10 cellular contexts compared by ENCODE assay signal in the genomic region with DNA sequence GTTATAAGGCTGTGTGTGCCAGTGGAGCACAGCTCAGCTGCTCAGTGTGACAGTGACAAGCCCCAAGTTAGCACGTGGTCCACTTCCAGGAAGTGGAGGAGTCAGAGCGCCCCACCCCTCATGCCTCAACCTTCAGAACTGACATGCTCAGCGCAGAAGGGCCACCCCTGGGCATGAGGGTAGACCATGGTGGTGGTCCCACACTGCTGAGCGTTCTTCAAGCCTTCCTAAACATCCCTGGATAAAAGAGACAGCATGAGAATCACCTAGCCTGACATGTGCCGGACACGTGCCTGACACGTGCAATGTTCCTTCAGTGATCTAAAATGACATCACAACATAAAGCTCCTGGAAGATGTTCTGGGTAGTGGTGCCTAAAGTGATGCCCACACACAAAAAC. TPM values are rescaled to one million over a fixed set of nuclear protein-coding genes. Genes with fewer than 3 reads are reported as not detected.
DNase-seq lines count a peak whose midpoint lies in the region; ATAC-seq and TF ChIP-seq lines count a peak whose summit lies in the region.
"Had no signal": no experiment of that assay in that cellular context is flagged by ENCODE, and none has a peak within 500 bp of the region (broad histone marks: within the 10 kb centered on the region; RNA-seq: fewer than 3 reads in every experiment).

No MANE protein-coding gene starts in this region.

- ATAC-seq in GM21423 (IDR thresholded peaks at IDR 0.05; ENCODE audit: unreplicated experiment) (no peak), sciatic nerve (no peak), GM21737 (IDR thresholded peaks at IDR 0.05; ENCODE audit: unreplicated experiment) (no peak)

- DNase-seq in CD1c-positive myeloid dendritic cell (ENCODE audit: extremely low spot score) (peak; percentile 16), retina (peak; percentile 3), sciatic nerve (ENCODE audit: low spot score) (no peak), foreskin fibroblast (no peak)
- DNase-seq in activated CD4-positive, alpha-beta T cell treated with anti-CD3 and anti-CD28 coated beads for 1 hour: peak; percentile 40
- peak; percentile 82 for DNase-seq in activated effector memory CD4-positive, alpha-beta T cell treated with anti-CD3 and anti-CD28 coated beads, Interleukin-2, amount 50 U/mL, for 16 hours

- intact Hi-C loops in sciatic nerve (cut with DNase I): no loop called here

- no peak overlapping the region for H3K4me3 ChIP-seq in foreskin fibroblast (ENCODE audit: low read depth in 1 of 2, low read length in 2 of 2)
- H3K4me3 ChIP-seq: SK-N-MC had no signal

- TF ChIP-seq CTCF in foreskin fibroblast (IDR thresholded peaks at IDR 0.05; ENCODE audit: low read depth, low read length): no peak

RNA-seq across cellular contexts. Expression of gene ATP10A, which starts 16.8 kb away (rescaled TPM):
- 5.7 TPM for total RNA-seq in sciatic nerve
- total RNA-seq: endothelial cell of umbilical vein had no signal

Comparison
In these comparisons a context has a peak if more than half of its experiments do, and no peak if none do; other contexts are left out.
1. DNase-seq: peak in CD1c-positive myeloid dendritic cell (single experiment), activated CD4-positive, alpha-beta T cell treated with anti-CD3 and anti-CD28 coated beads for 1 hour (single experiment), activated effector memory CD4-positive, alpha-beta T cell treated with anti-CD3 and anti-CD28 coated beads, Interleukin-2, amount 50 U/mL, for 16 hours (single experiment) and retina (single experiment); none in sciatic nerve (single experiment) and foreskin fibroblast (0 of 2).